Comparison of ENCODE assay signal across 1 cellular context in the genomic region with DNA sequence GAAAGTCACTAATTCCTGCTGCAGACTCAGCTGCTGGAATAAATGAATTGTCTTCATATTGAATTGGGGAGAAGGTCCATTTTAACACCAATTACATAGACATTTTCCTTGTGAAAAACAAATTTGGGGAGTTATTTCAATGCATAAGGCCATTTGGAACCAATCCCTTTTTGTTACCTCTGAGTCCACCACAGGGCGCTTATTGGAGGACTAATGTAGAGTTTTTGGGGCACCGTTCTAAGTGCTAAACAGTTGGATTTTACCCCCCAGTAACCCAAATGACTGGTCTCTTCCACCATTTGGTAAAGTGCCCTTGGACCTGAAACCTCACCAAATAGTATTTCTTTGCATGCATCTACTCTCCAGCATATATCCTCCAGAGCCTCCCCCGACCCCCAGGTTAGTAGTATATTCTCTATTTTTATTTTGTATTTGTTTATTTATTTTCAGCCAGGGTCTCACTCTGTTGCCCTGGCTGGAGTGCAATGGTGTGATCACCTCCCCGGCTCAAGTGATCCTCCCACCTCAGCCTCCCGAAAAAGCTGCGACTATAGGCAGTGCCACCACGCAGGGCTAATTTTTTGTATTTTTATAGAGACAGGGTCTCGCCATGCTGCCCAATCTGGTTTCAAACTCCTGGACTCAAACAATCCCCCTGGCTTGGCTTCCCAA.
TF ChIP-seq lines count a peak whose summit lies in the region.

No MANE protein-coding gene starts in this region.

TF ChIP-seq in WTC11, 78 proteins besides CTCF, POLR2A, EP300 and RAD21 (continued from another document):
- no peak for TF ChIP-seq RORB (CRISPR knock-in tag; IDR thresholded peaks at IDR 0.05)
